14 cellular contexts compared by ENCODE assay signal in the genomic region with DNA sequence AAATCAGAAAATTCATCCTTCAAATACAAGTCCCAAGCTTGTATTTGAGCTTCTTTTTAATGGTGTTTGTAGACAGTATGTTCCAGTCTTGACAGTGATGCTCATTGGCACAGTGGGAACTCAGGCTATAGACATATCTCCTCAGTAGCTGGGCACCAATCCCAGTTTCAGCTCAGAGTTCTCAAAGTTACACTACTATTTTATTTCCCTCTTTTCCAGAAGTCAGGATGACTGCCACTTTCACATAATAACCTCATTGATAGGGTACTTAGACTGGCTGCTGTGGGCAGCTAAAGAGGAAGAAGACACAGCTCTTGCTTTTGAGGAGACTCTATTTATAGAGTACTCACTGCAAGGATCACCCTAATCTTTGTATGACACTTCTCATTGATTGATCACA. TPM values are rescaled to one million over a fixed set of nuclear protein-coding genes. Genes with fewer than 3 reads are reported as not detected.
A peak's percentile ranks its signal among the peaks of the same experiment; 100 is the strongest.
DNase-seq lines count a peak whose midpoint lies in the region; ATAC-seq and TF ChIP-seq lines count a peak whose summit lies in the region.
"Had no signal": no experiment of that assay in that cellular context is flagged by ENCODE, and none has a peak within 500 bp of the region (broad histone marks: within the 10 kb centered on the region; RNA-seq: fewer than 3 reads in every experiment).

No MANE protein-coding gene starts in this region.

- no peak for TF ChIP-seq CTCF in AG04450 (IDR thresholded peaks at IDR 0.05; ENCODE audit: low read depth, low read length)
- no peak for TF ChIP-seq CTCF in GM12864 (IDR thresholded peaks at IDR 0.05; ENCODE audit: low read depth, low read length, missing control alignments)
- no peak for TF ChIP-seq CTCF in activated B cell treated with CpG ODN at 0.5 μM for 24 hours (IDR thresholded peaks at IDR 0.05)
- TF ChIP-seq CTCF in BE2C (IDR thresholded peaks at IDR 0.05; ENCODE audit: low read depth, low read length): no peak

- DNase-seq in AG04450 (ENCODE audit: low read depth, low spot score): no peak
- no peak for DNase-seq in GM12864 (ENCODE audit: low read depth)
- DNase-seq in activated B cell treated with CpG ODN at 0.5 μM for 24 hours: no peak
- no peak for DNase-seq in memory B cell (ENCODE audit: low spot score in 2 of 2)
- DNase-seq in activated effector memory CD4-positive, alpha-beta T cell treated with Interleukin-2 at 50 U/mL for 16 hours: no peak
- no peak for DNase-seq in BE2C
- DNase-seq in NCI-H2107 treated with DMSO at 0.1 percent for 48 hours (lab: John Stamatoyannopoulos, UW; ENCODE audit: unreplicated experiment): no peak
- DNase-seq in DMS114 treated with DMSO at 0.1 percent for 48 hours (lab: John Stamatoyannopoulos, UW; ENCODE audit: unreplicated experiment): no peak
- DNase-seq: HCEC 1CT; NCI-H345; stimulated activated CD4-positive, alpha-beta T cell treated with anti-CD3 and anti-CD28 coated beads, Interleukin-4, amount 100 ng/mL, for 1 hour; uterus had no signal

- H3K4me3 Mint-ChIP-seq in activated B cell treated with CpG ODN at 0.5 μM for 24 hours: peak overlapping the region; percentile 60
- peak overlapping the region; percentile 22 for H3K4me3 Mint-ChIP-seq in memory B cell

- H3K9me3 ChIP-seq in AG04450 (ENCODE audit: control insufficient read depth, insufficient read depth, low read length) (no peaks in the 10 kb centered on the region), BE2C (no peaks in the 10 kb centered on the region)
- H3K9me3 ChIP-seq: ascending aorta, uterus had no signal

- H3K27me3 Mint-ChIP-seq in activated B cell treated with CpG ODN at 0.5 μM for 24 hours: peaks cover 6% of the 10 kb centered on the region
- peaks cover 4% of the 10 kb centered on the region for H3K27me3 Mint-ChIP-seq in memory B cell

- POLR2A ChIA-PET in AG04450 (lab: Yijun Ruan, JAX): interaction anchor here (0.6 kb wide), 1 partner anchor 161 kb away, joined by 4 read pairs; no protein-coding TSS in a partner anchor
- POLR2A ChIA-PET in activated B cell treated with CpG ODN at 0.5 μM for 24 hours (lab: Charles Lee): interaction anchor here (0.6 kb wide), 1 partner anchor 58 kb away, joined by 3 read pairs; no protein-coding TSS in a partner anchor

- H3K4me1 ChIP-seq in BE2C: no peaks in the 10 kb centered on the region

- no peak overlapping the region for H3K27ac ChIP-seq in AG04450 (ENCODE audit: low read depth, low read length)
- H3K27ac ChIP-seq: ascending aorta, uterus had no signal

- H3K4me1 Mint-ChIP-seq in activated B cell treated with CpG ODN at 0.5 μM for 24 hours: peaks cover 43% of the 10 kb centered on the region
- peaks cover 27% of the 10 kb centered on the region for H3K4me1 Mint-ChIP-seq in memory B cell

- H3K27ac Mint-ChIP-seq in activated B cell treated with CpG ODN at 0.5 μM for 24 hours (no peak overlapping the region), memory B cell (peak overlapping the region; percentile 5)

- H3K4me3 ChIP-seq in AG04450 (ENCODE audit: low read depth, low read length) (peak overlapping the region; percentile 23), GM12864 (ENCODE audit: low read depth, low read length) (peak overlapping the region; percentile 99; the same call in 1 of the 2 replicates), BE2C (ENCODE audit: low read depth, low read length) (no peak overlapping the region; the same call in 1 of the 2 replicates)
- H3K4me3 ChIP-seq: uterus had no signal

- H3K9me3 Mint-ChIP-seq in activated B cell treated with CpG ODN at 0.5 μM for 24 hours (no peaks in the 10 kb centered on the region), memory B cell (no peaks in the 10 kb centered on the region)

- no peak for ATAC-seq in activated B cell treated with CpG ODN at 0.5 μM for 24 hours (ENCODE audit: low read depth)
- no peak for ATAC-seq in memory B cell (ENCODE audit: low read depth)

- intact Hi-C loops in activated B cell treated with CpG ODN at 0.5 μM for 24 hours (cut with micrococcal nuclease): loop anchor here (5.0 to 10.0 kb wide), 4 partner anchors 93 to 1120 kb away; partner anchors contain the start of genes BTRC, NOLC1, TAF5 and TRIM8

- CTCF ChIA-PET in AG04450 (lab: Charles Lee) (interaction anchor here (0.8 to 2.1 kb wide), 5 partner anchors 16 to 146 kb away, joined by 3 to 12 read pairs (median 5); no protein-coding TSS in a partner anchor), activated B cell treated with CpG ODN at 0.5 μM for 24 hours (lab: Charles Lee) (interaction anchor here (1.0 to 7.5 kb wide), 4 partner anchors 17 to 336 kb away, joined by 4 to 50 read pairs (median 6); no protein-coding TSS in a partner anchor)

- no peaks in the 10 kb centered on the region for H3K27me3 ChIP-seq in AG04450 (ENCODE audit: control insufficient read depth, insufficient read depth, low read length)
- H3K27me3 ChIP-seq in BE2C: no peaks in the 10 kb centered on the region
- H3K27me3 ChIP-seq: ascending aorta, uterus had no signal

- H3K36me3 ChIP-seq in BE2C: no peaks in the 10 kb centered on the region
- H3K36me3 ChIP-seq: ascending aorta, uterus had no signal

- H3K36me3 Mint-ChIP-seq in activated B cell treated with CpG ODN at 0.5 μM for 24 hours (ENCODE audit: low read depth) (peaks cover 21% of the 10 kb centered on the region), memory B cell (no peaks in the 10 kb centered on the region)

RNA-seq across cellular contexts. Expression of gene GBF1, which starts 2.4 kb away (rescaled TPM):
- 31.9 and 43.8 TPM in 2 replicates for polyA plus RNA-seq in AG04450 (2011; rRNA removed)
- polyA minus RNA-seq in AG04450 (2011; rRNA and poly(A)+ RNA removed): 93.0 and 115 TPM in 2 replicates
- 40.8 and 44.3 TPM in 2 replicates for total RNA-seq in activated B cell treated with CpG ODN at 0.5 μM for 24 hours
- 66.7 TPM for polyA plus RNA-seq in BE2C (2012; ENCODE audit: insufficient read depth, insufficient read length, low read depth)

RNA-seq across cellular contexts. Expression of gene PITX3, which starts 6.4 kb away (rescaled TPM):
- polyA plus RNA-seq in AG04450 (2011; rRNA removed): not detected in 2 replicates
- not detected in 2 replicates for polyA minus RNA-seq in AG04450 (2011; rRNA and poly(A)+ RNA removed)
- total RNA-seq in activated B cell treated with CpG ODN at 0.5 μM for 24 hours: not detected in 2 replicates
- not detected for polyA plus RNA-seq in BE2C (2012; ENCODE audit: insufficient read depth, insufficient read length, low read depth)
- total RNA-seq: ascending aorta, lung microvascular endothelial cell, uterus had no signal

RNA-seq across cellular contexts. Expression of gene ELOVL3, which starts 21.6 kb away (rescaled TPM):
- 0.16 and 0.27 TPM in 2 replicates for polyA plus RNA-seq in AG04450 (2011; rRNA removed)
- polyA minus RNA-seq in AG04450 (2011; rRNA and poly(A)+ RNA removed): not detected in 2 replicates
- total RNA-seq in activated B cell treated with CpG ODN at 0.5 μM for 24 hours: not detected in 2 replicates
- 0.32 TPM for polyA plus RNA-seq in BE2C (2012; ENCODE audit: insufficient read depth, insufficient read length, low read depth)
- total RNA-seq: ascending aorta, lung microvascular endothelial cell had no signal
